9 cellular contexts compared by ENCODE assay signal in genomic region chr10:124918906-124919305, GRCh38. TPM values are rescaled to one million over a fixed set of nuclear protein-coding genes. Genes with fewer than 3 reads are reported as not detected.
DNase-seq lines count a peak whose midpoint lies in the region; ATAC-seq, FAIRE-seq and TF ChIP-seq lines count a peak whose summit lies in the region.
"Had no signal": no experiment of that assay in that cellular context is flagged by ENCODE, and none has a peak within 500 bp of the region (broad histone marks: within the 10 kb centered on the region; RNA-seq: fewer than 3 reads in every experiment).

No MANE protein-coding gene starts in this region.

- H3K27me3 ChIP-seq in keratinocyte (ENCODE audit: control insufficient read depth, extremely low read depth, insufficient read depth, low read length) (no peaks in the 10 kb centered on the region), tibial artery (no peaks in the 10 kb centered on the region)
- H3K27me3 ChIP-seq: ovary had no signal

- H3K36me3 ChIP-seq in keratinocyte (ENCODE audit: control insufficient read depth in 2 of 2, extremely low read depth in 1 of 2, insufficient read depth in 2 of 2, low read length in 2 of 2) (no peaks in the 10 kb centered on the region), tibial artery (peaks cover 0 to 8% (median 7%) of the 10 kb centered on the region in 3 donors)
- H3K36me3 ChIP-seq: ovary had no signal

- no peak overlapping the region for H2AFZ ChIP-seq in keratinocyte (ENCODE audit: control insufficient read depth, low read length)

- H4K20me1 ChIP-seq in keratinocyte (ENCODE audit: control insufficient read depth, extremely low read depth, insufficient read depth, low read length) = peaks cover 11% of the 10 kb centered on the region

- dilution Hi-C loops in keratinocyte (cut with MboI; ENCODE audit: extremely low pct_ligation_motif_present, low sequenced_read_pairs) = no loop called here

- ATAC-seq in activated T-cell treated with anti-CD3 and anti-CD28 coated beads, Interleukin-2, amount 50 U/mL, for 4 hours = no peak
- no peak for ATAC-seq in activated naive CD8-positive, alpha-beta T cell treated with anti-CD3 and anti-CD28 coated beads, Interleukin-2, amount 50 U/mL, for 24 hours
- ATAC-seq in GM19397 (IDR thresholded peaks at IDR 0.05; ENCODE audit: unreplicated experiment) = no peak

- peaks cover 20% of the 10 kb centered on the region for H3K4me1 ChIP-seq in keratinocyte (ENCODE audit: control insufficient read depth, extremely low read depth, insufficient read depth, low read length)
- peaks cover 0 to 58% (median 21%) of the 10 kb centered on the region in 4 donors for H3K4me1 ChIP-seq in tibial artery

- peaks cover 3% of the 10 kb centered on the region for H3K36me3 Mint-ChIP-seq in activated T-cell treated with anti-CD3 and anti-CD28 coated beads, Interleukin-2, amount 50 U/mL, for 4 hours (ENCODE audit: insufficient read depth)
- H3K36me3 Mint-ChIP-seq in activated naive CD8-positive, alpha-beta T cell treated with anti-CD3 and anti-CD28 coated beads, Interleukin-2, amount 50 U/mL, for 24 hours (ENCODE audit: low read depth) = peaks cover 3% of the 10 kb centered on the region

- TF ChIP-seq CTCF in keratinocyte (optimal IDR thresholded peaks at IDR 0.05 in 1 of 3, IDR thresholded peaks at IDR 0.05 in 1 of 3, conservative IDR thresholded peaks at IDR 0.05 in 1 of 3; ENCODE audit: extremely low read depth in 1 of 3, insufficient read depth in 2 of 3, low read length in 3 of 3) = no peak
- TF ChIP-seq CTCF in tibial artery (IDR thresholded peaks at IDR 0.05) = no peak

- peak overlapping the region; percentile 29 for H3K27ac Mint-ChIP-seq in activated naive CD8-positive, alpha-beta T cell treated with anti-CD3 and anti-CD28 coated beads, Interleukin-2, amount 50 U/mL, for 24 hours

- no peaks in the 10 kb centered on the region for H3K9me1 ChIP-seq in keratinocyte (ENCODE audit: control insufficient read depth, extremely low read depth, insufficient read depth, low read length)

- no peak overlapping the region for H3K9ac ChIP-seq in keratinocyte (ENCODE audit: control insufficient read depth, extremely low read depth, insufficient read depth, low read length)

- H3K4me3 ChIP-seq in keratinocyte (ENCODE audit: control insufficient read depth in 2 of 3, extremely low read depth in 1 of 3, insufficient read depth in 2 of 3, low read depth in 1 of 3, low read length in 3 of 3) = peak overlapping the region in 1 of 3 experiments; percentile 100
- H3K4me3 ChIP-seq in tibial artery = peak overlapping the region; percentile 82 to 95

- H3K9me3 ChIP-seq in keratinocyte (ENCODE audit: control insufficient read depth, low read depth, low read length) (no peaks in the 10 kb centered on the region), tibial artery (no peaks in the 10 kb centered on the region)
- H3K9me3 ChIP-seq: ovary had no signal

- no peaks in the 10 kb centered on the region for H3K27me3 Mint-ChIP-seq in activated T-cell treated with anti-CD3 and anti-CD28 coated beads, Interleukin-2, amount 50 U/mL, for 4 hours (ENCODE audit: low read depth)
- no peaks in the 10 kb centered on the region for H3K27me3 Mint-ChIP-seq in activated naive CD8-positive, alpha-beta T cell treated with anti-CD3 and anti-CD28 coated beads, Interleukin-2, amount 50 U/mL, for 24 hours

- H3K79me2 ChIP-seq in keratinocyte (ENCODE audit: control insufficient read depth, insufficient read depth, low read length) = peaks cover 63% of the 10 kb centered on the region

- intact Hi-C loops in tibial artery (cut with DNase I; ENCODE audit: low total_unique reads) = loop anchor here (10.0 kb wide), 2 partner anchors 146 to 246 kb away; partner anchors contain the start of gene CTBP2

- FAIRE-seq in keratinocyte (lab: Jason Lieb, UNC) = no peak

- DNase-seq in activated T-cell treated with anti-CD3 and anti-CD28 coated beads, Interleukin-2, amount 50 U/mL, for 4 hours = no peak
- DNase-seq in activated T-cell treated with anti-CD3 and anti-CD28 coated beads for 4 hours (no peak), keratinocyte (ENCODE audit: low read depth, low spot score) (no peak), tibial artery (no peak), glomerular visceral epithelial cell (ENCODE audit: extremely low spot score) (no peak), AG08395 (ENCODE audit: low spot score) (no peak)
- no peak for DNase-seq in activated naive CD8-positive, alpha-beta T cell treated with anti-CD3 and anti-CD28 coated beads, Interleukin-2, amount 50 U/mL, for 24 hours

- peak overlapping the region; percentile 92 for H3K4me3 Mint-ChIP-seq in activated T-cell treated with anti-CD3 and anti-CD28 coated beads, Interleukin-2, amount 50 U/mL, for 4 hours
- H3K4me3 Mint-ChIP-seq in activated naive CD8-positive, alpha-beta T cell treated with anti-CD3 and anti-CD28 coated beads, Interleukin-2, amount 50 U/mL, for 24 hours = peak overlapping the region; percentile 88

- H3K27ac ChIP-seq in keratinocyte (ENCODE audit: control insufficient read depth, insufficient read depth, low read length) = no peak overlapping the region
- H3K27ac ChIP-seq in tibial artery = peak overlapping the region; percentile 96 to 97

- peaks cover 41% of the 10 kb centered on the region for H3K4me1 Mint-ChIP-seq in activated T-cell treated with anti-CD3 and anti-CD28 coated beads, Interleukin-2, amount 50 U/mL, for 4 hours (ENCODE audit: low read depth)
- H3K4me1 Mint-ChIP-seq in activated naive CD8-positive, alpha-beta T cell treated with anti-CD3 and anti-CD28 coated beads, Interleukin-2, amount 50 U/mL, for 24 hours = peaks cover 30% of the 10 kb centered on the region

- peak overlapping the region; percentile 98 for H3K4me2 ChIP-seq in keratinocyte (ENCODE audit: control insufficient read depth, extremely low read depth, insufficient read depth, low read depth, low read length)

- H3K9me3 Mint-ChIP-seq in activated T-cell treated with anti-CD3 and anti-CD28 coated beads, Interleukin-2, amount 50 U/mL, for 4 hours = no peaks in the 10 kb centered on the region
- no peaks in the 10 kb centered on the region for H3K9me3 Mint-ChIP-seq in activated naive CD8-positive, alpha-beta T cell treated with anti-CD3 and anti-CD28 coated beads, Interleukin-2, amount 50 U/mL, for 24 hours

RNA-seq across cellular contexts. Expression of gene ZRANB1, which starts 23.0 kb away (rescaled TPM):
- total RNA-seq in activated T-cell treated with anti-CD3 and anti-CD28 coated beads, Interleukin-2, amount 50 U/mL, for 4 hours = 10 to 100 TPM; 12.4 to 13.3 (median 13.0) TPM
- 6.9 to 9.3 TPM (median 7.4 TPM) in 3 replicates for polyA plus RNA-seq in keratinocyte
- polyA plus RNA-seq in keratinocyte (2011; ENCODE audit: low read depth) = 16.7 TPM
- 5.8 and 9.3 TPM in 2 replicates for polyA plus RNA-seq in keratinocyte (2011; cell fraction: cytosol; rRNA removed)
- 8.4 and 10.4 TPM in 2 replicates for polyA plus RNA-seq in keratinocyte (2011; cell fraction: nucleus; rRNA removed)
- polyA plus RNA-seq in keratinocyte (2012; ENCODE audit: low replicate concordance) = 5.0 and 14.5 TPM in 2 replicates
- polyA minus RNA-seq in keratinocyte = 5.7 to 12.6 TPM (median 9.5 TPM) in 3 replicates
- polyA minus RNA-seq in keratinocyte (2011; cell fraction: cytosol; rRNA and poly(A)+ RNA removed) = 12.9 TPM
- 7.1 and 13.2 TPM in 2 replicates for polyA minus RNA-seq in keratinocyte (2011; cell fraction: nucleus; rRNA and poly(A)+ RNA removed)
